In the genomic region with DNA sequence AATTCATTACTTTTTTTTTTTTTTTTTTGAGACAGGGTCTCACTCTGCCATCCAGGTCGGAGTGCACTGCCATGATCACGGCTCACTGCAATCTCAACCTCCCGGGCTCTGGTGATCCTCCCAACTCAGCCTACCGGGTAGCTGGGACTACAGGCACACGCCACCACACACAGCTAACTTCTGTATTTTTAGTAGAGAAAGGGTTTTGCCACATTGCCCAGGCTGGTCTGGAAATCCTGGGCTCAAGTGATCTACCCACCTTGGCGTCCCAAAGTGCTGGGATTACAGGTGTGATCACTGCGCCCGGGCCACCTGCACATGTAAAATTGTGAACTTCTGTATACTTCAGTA, we compare ENCODE assay signal across 8 cellular contexts. TPM values are rescaled to one million over a fixed set of nuclear protein-coding genes. Genes with fewer than 3 reads are reported as not detected.
DNase-seq lines count a peak whose midpoint lies in the region; ATAC-seq and TF ChIP-seq lines count a peak whose summit lies in the region.
"Not testable (repeated sequence)": the region's sequence is repeated elsewhere in the genome, so short reads cannot be mapped to it uniquely, and the experiment has no call there.

No MANE protein-coding gene starts in this region.

- not testable (repeated sequence) for H3K4me3 Mint-ChIP-seq in Caco-2 (ENCODE audit: unreplicated experiment); activated CD8-positive, alpha-beta T cell treated with anti-CD3 and anti-CD28 coated beads, Interleukin-2, amount 10 ng/mL, durations not matched to agents 7 days and 5 days

- not testable (repeated sequence) for H3K36me3 ChIP-seq in Caco-2 (ENCODE audit: control insufficient read depth, insufficient read depth, low read length)
- H3K36me3 ChIP-seq in left ventricle myocardium inferior = peaks cover 16% of the 10 kb centered on the region
- peaks cover 14% of the 10 kb centered on the region for H3K36me3 ChIP-seq in mesodermal cell (ENCODE audit: control insufficient read depth, insufficient read depth, low read length)

- H3K27me3 Mint-ChIP-seq in Caco-2 (ENCODE audit: insufficient read depth, unreplicated experiment); activated CD8-positive, alpha-beta T cell treated with anti-CD3 and anti-CD28 coated beads, Interleukin-2, amount 10 ng/mL, durations not matched to agents 7 days and 5 days (ENCODE audit: low read depth): not testable (repeated sequence)

- WGBS in mesodermal cell (ENCODE audit: insufficient coverage in 2 of 2), 2 experiments = 81 to 90% methylated on average over 8 of the region's 8 CpGs

- H3K27me3 ChIP-seq in Caco-2 (replicated peaks; ENCODE audit: control insufficient read depth, insufficient read depth, low read length); left ventricle myocardium inferior (ENCODE audit: low read depth): not testable (repeated sequence)

- H3K27ac ChIP-seq in left ventricle myocardium inferior (replicated peaks) = peak overlapping the region; percentile 88
- not testable (repeated sequence) for H3K27ac ChIP-seq in mesodermal cell (ENCODE audit: low read depth, low read length, severe bottlenecking)

- H3K9me3 ChIP-seq in Caco-2; left ventricle myocardium inferior (replicated peaks); mesodermal cell (ENCODE audit: control insufficient read depth, low read length): not testable (repeated sequence)

- H3K27ac Mint-ChIP-seq in Caco-2 (ENCODE audit: unreplicated experiment); activated CD8-positive, alpha-beta T cell treated with anti-CD3 and anti-CD28 coated beads, Interleukin-2, amount 10 ng/mL, durations not matched to agents 7 days and 5 days: not testable (repeated sequence)

- H3K4me1 ChIP-seq in Caco-2; mesodermal cell (ENCODE audit: control insufficient read depth, insufficient read depth, low read length, poor library complexity, severe bottlenecking): not testable (repeated sequence)
- H3K4me1 ChIP-seq in left ventricle myocardium inferior = peaks cover 31% of the 10 kb centered on the region

- BruUV-seq in Caco-2 (replicated peaks; lab: Mats Ljungman, UMichigan) = not testable (repeated sequence)

- peak in 1 of 2 experiments; percentile 20 for DNase-seq in Caco-2
- DNase-seq in NCI-H2227 (lab: John Stamatoyannopoulos, UW; ENCODE audit: unreplicated experiment) = peak; percentile 45
- DNase-seq in activated CD8-positive, alpha-beta T cell treated with anti-CD3 and anti-CD28 coated beads, Interleukin-2, amount 10 ng/mL, durations not matched to agents 7 days and 5 days = peak; percentile 20
- peak; percentile 58 for DNase-seq in ecto neural progenitor cell (ENCODE audit: low spot score)
- DNase-seq in left ventricle myocardium inferior; retinal pigment epithelial cell (ENCODE audit: low read depth): not testable (repeated sequence)
- peak; percentile 60 for DNase-seq in ureter (ENCODE audit: low spot score)

- CTCF ChIA-PET in Caco-2 (lab: Charles Lee) = interaction anchor here (0.6 to 0.8 kb wide), 2 partner anchors 9 to 103 kb away, joined by 6 to 8 read pairs; no protein-coding TSS in a partner anchor
- CTCF ChIA-PET in activated CD8-positive, alpha-beta T cell treated with anti-CD3 and anti-CD28 coated beads, Interleukin-2, amount 10 ng/mL, durations not matched to agents 7 days and 5 days (lab: Charles Lee) = interaction anchor here (0.8 to 1.7 kb wide), 5 partner anchors 9 to 340 kb away, joined by 3 to 6 read pairs (median 3); no protein-coding TSS in a partner anchor

- H3K4me3 ChIP-seq in Caco-2 (ENCODE audit: low read depth, low read length) (peak overlapping the region; percentile 63), left ventricle myocardium inferior (peak overlapping the region; percentile 73), mesodermal cell (ENCODE audit: extremely low read depth, insufficient read depth, low read length, poor library complexity, severe bottlenecking) (peak overlapping the region; percentile 95), retinal pigment epithelial cell (ENCODE audit: low read length) (peak overlapping the region; percentile 74)

- not testable (repeated sequence) for ATAC-seq in activated CD8-positive, alpha-beta T cell treated with anti-CD3 and anti-CD28 coated beads, Interleukin-2, amount 10 ng/mL, durations not matched to agents 7 days and 5 days

- not testable (repeated sequence) for H3K9me3 Mint-ChIP-seq in Caco-2 (ENCODE audit: unreplicated experiment); activated CD8-positive, alpha-beta T cell treated with anti-CD3 and anti-CD28 coated beads, Interleukin-2, amount 10 ng/mL, durations not matched to agents 7 days and 5 days (ENCODE audit: insufficient read depth)

- intact Hi-C loops in Caco-2 (cut with micrococcal nuclease; ENCODE audit: unreplicated experiment); left ventricle myocardium inferior (cut with micrococcal nuclease): not testable (repeated sequence)

- not testable (repeated sequence) for H3K4me1 Mint-ChIP-seq in Caco-2 (ENCODE audit: low read depth, unreplicated experiment); activated CD8-positive, alpha-beta T cell treated with anti-CD3 and anti-CD28 coated beads, Interleukin-2, amount 10 ng/mL, durations not matched to agents 7 days and 5 days (ENCODE audit: low read depth)

- not testable (repeated sequence) for H3K36me3 Mint-ChIP-seq in Caco-2 (ENCODE audit: insufficient read depth, unreplicated experiment); activated CD8-positive, alpha-beta T cell treated with anti-CD3 and anti-CD28 coated beads, Interleukin-2, amount 10 ng/mL, durations not matched to agents 7 days and 5 days (ENCODE audit: low read depth)

- POLR2A ChIA-PET in Caco-2 (lab: Charles Lee) = interaction anchor here (0.6 kb wide), 1 partner anchor 293 kb away, joined by 3 read pairs; no protein-coding TSS in a partner anchor
- POLR2A ChIA-PET in activated CD8-positive, alpha-beta T cell treated with anti-CD3 and anti-CD28 coated beads, Interleukin-2, amount 10 ng/mL, durations not matched to agents 7 days and 5 days (lab: Charles Lee) = not testable (repeated sequence)

- TF ChIP-seq CTCF in Caco-2 (IDR thresholded peaks at IDR 0.05; ENCODE audit: insufficient read depth in 1 of 2, low read depth in 1 of 2, low read length in 1 of 2, severe bottlenecking in 1 of 2, unreplicated experiment in 1 of 2); left ventricle myocardium inferior (IDR thresholded peaks at IDR 0.05; ENCODE audit: borderline replicate concordance); retinal pigment epithelial cell (conservative IDR thresholded peaks at IDR 0.05; ENCODE audit: low read depth, low read length): not testable (repeated sequence)

RNA-seq across cellular contexts. Expression of a gene that starts 1.4 kb away (rescaled TPM):
- total RNA-seq in Caco-2 (2022) (51.1 and 59.3 TPM in 2 replicates), left ventricle myocardium inferior (9.7 TPM), ureter (61.9 TPM)
- 1 to 10 TPM; 1.5 to 2.2 TPM for total RNA-seq in activated CD8-positive, alpha-beta T cell treated with anti-CD3 and anti-CD28 coated beads, Interleukin-2, amount 10 ng/mL, durations not matched to agents 7 days and 5 days
- polyA plus RNA-seq in mesodermal cell (2013, experiment 1 of 2) = 11.9 TPM
- polyA plus RNA-seq in mesodermal cell (2013, experiment 2 of 2) = 11.8 TPM

RNA-seq across cellular contexts. Expression of a gene that starts 54.8 kb away (rescaled TPM):
- total RNA-seq in Caco-2 (2022) (1,622 and 1,638 TPM in 2 replicates), left ventricle myocardium inferior (6,072 TPM), ureter (1,626 TPM)
- total RNA-seq in activated CD8-positive, alpha-beta T cell treated with anti-CD3 and anti-CD28 coated beads, Interleukin-2, amount 10 ng/mL, durations not matched to agents 7 days and 5 days = 1,000 to 10,000 TPM; 1,730 to 2,232 TPM
- 6,211 TPM for polyA plus RNA-seq in mesodermal cell (2013, experiment 1 of 2)
- 13,330 TPM for polyA plus RNA-seq in mesodermal cell (2013, experiment 2 of 2)
